Comparison of ENCODE assay signal across 1 cellular context in genomic region chr14:57982161-57982560, GRCh38.
TF ChIP-seq lines count a peak whose summit lies in the region.

No MANE protein-coding gene starts in this region.

TF ChIP-seq in H1, 55 proteins besides CTCF, POLR2A, EP300 and RAD21 (continued from another document):
- no peak for TF ChIP-seq CHD7 (IDR thresholded peaks at IDR 0.05; ENCODE audit: insufficient replicate concordance, low read length)
- TF ChIP-seq GTF2F1 (IDR thresholded peaks at IDR 0.05; ENCODE audit: borderline replicate concordance, low read depth, low read length): no peak
- no peak for TF ChIP-seq BACH1 (IDR thresholded peaks at IDR 0.05; ENCODE audit: low read length)
- no peak for TF ChIP-seq ATF3 (IDR thresholded peaks at IDR 0.05; ENCODE audit: insufficient read depth, low read depth, low read length)
- TF ChIP-seq BCL11A (IDR thresholded peaks at IDR 0.05; ENCODE audit: low read depth in 2 of 2, low read length in 2 of 2): no peak
- TF ChIP-seq SUZ12 (IDR thresholded peaks at IDR 0.05; ENCODE audit: low read length): no peak
- TF ChIP-seq BRCA1 (IDR thresholded peaks at IDR 0.05; ENCODE audit: low read depth, low read length): no peak
- TF ChIP-seq HDAC6 (IDR thresholded peaks at IDR 0.05; ENCODE audit: low read depth, low read length): no peak
- TF ChIP-seq SP4 (IDR thresholded peaks at IDR 0.05; ENCODE audit: low read length): no peak
- TF ChIP-seq RXRA (IDR thresholded peaks at IDR 0.05; ENCODE audit: insufficient read depth, low read depth, low read length): no peak
- no peak for TF ChIP-seq SIRT6 (IDR thresholded peaks at IDR 0.05; ENCODE audit: low read length)
- no peak for TF ChIP-seq JUN (IDR thresholded peaks at IDR 0.05; ENCODE audit: low read depth, low read length)
- no peak for TF ChIP-seq MAFK (IDR thresholded peaks at IDR 0.05; ENCODE audit: low read depth, low read length)
